In genomic region chr5:60226128-60226527, GRCh38 we compare ENCODE assay signal across 19 cellular contexts.
A peak's percentile ranks its signal among the peaks of the same experiment; 100 is the strongest.
DNase-seq lines count a peak whose midpoint lies in the region; ATAC-seq and TF ChIP-seq lines count a peak whose summit lies in the region.
"Had no signal": no experiment of that assay in that cellular context is flagged by ENCODE, and none has a peak within 500 bp of the region (broad histone marks: within the 10 kb centered on the region; RNA-seq: fewer than 3 reads in every experiment).

No MANE protein-coding gene starts in this region.

- no peaks in the 10 kb centered on the region for H3K36me3 Mint-ChIP-seq in nephron (ENCODE audit: low read depth)
- H3K36me3 Mint-ChIP-seq: CD8-positive, alpha-beta T cell had no signal

- no peaks in the 10 kb centered on the region for H3K9me3 Mint-ChIP-seq in nephron
- H3K9me3 Mint-ChIP-seq: CD4-positive, alpha-beta T cell; CD8-positive, alpha-beta T cell had no signal

- H3K4me1 Mint-ChIP-seq in nephron, result peaks cover 19% of the 10 kb centered on the region
- H3K4me1 Mint-ChIP-seq: B cell had no signal

- H3K9me3 ChIP-seq in neutrophil, result no peaks in the 10 kb centered on the region
- H3K9me3 ChIP-seq: BLaER1 treated with 17β-estradiol and CSF1 and Interleukin-3, amounts not matched to agents 10 nM and 100 nM; Caco-2 had no signal

- no peaks in the 10 kb centered on the region for H3K27me3 ChIP-seq in neutrophil
- H3K27me3 ChIP-seq: BLaER1 treated with 17β-estradiol and CSF1 and Interleukin-3, amounts not matched to agents 10 nM and 100 nM had no signal

- no peak overlapping the region for H3K4me3 ChIP-seq in neutrophil (ENCODE audit: low read depth in 1 of 2, low read length in 1 of 2)
- H3K4me3 ChIP-seq: BLaER1 treated with 17β-estradiol and CSF1 and Interleukin-3, amounts not matched to agents 10 nM and 100 nM had no signal

- no peak for ATAC-seq in GM21619 (IDR thresholded peaks at IDR 0.05; ENCODE audit: unreplicated experiment)
- no peak for ATAC-seq in GM21825 (IDR thresholded peaks at IDR 0.05; ENCODE audit: unreplicated experiment)
- ATAC-seq: CD8-positive, alpha-beta T cell had no signal

- H3K4me1 ChIP-seq in neutrophil (ENCODE audit: control insufficient read depth in 1 of 2, insufficient read depth in 1 of 2, low read depth in 1 of 2, low read length in 1 of 2), result peaks cover 27 to 43% of the 10 kb centered on the region in 2 experiments
- H3K4me1 ChIP-seq: BLaER1 treated with 17β-estradiol and CSF1 and Interleukin-3, amounts not matched to agents 10 nM and 100 nM; Caco-2 had no signal

- no peak for TF ChIP-seq CTCF in nephron (IDR thresholded peaks at IDR 0.05; ENCODE audit: unreplicated experiment in 3 of 3)
- no peak for TF ChIP-seq CTCF in neutrophil (IDR thresholded peaks at IDR 0.05)

- no peak overlapping the region for H3K4me3 Mint-ChIP-seq in nephron
- H3K4me3 Mint-ChIP-seq: B cell; CD4-positive, alpha-beta T cell; CD8-positive, alpha-beta T cell had no signal

- H3K27ac ChIP-seq in neutrophil, result peak overlapping the region; percentile 19
- H3K27ac ChIP-seq: BLaER1 treated with 17β-estradiol and CSF1 and Interleukin-3, amounts not matched to agents 10 nM and 100 nM; C4-2B had no signal

- DNase-seq in NCI-H524 treated with DMSO at 0.1 percent for 48 hours (lab: John Stamatoyannopoulos, UW), result peak; percentile 72
- peak; percentile 0 for DNase-seq in NCI-H82 treated with DMSO at 0.1 percent for 48 hours (lab: John Stamatoyannopoulos, UW; ENCODE audit: unreplicated experiment)
- no peak for DNase-seq in NCI-H446 (lab: John Stamatoyannopoulos, UW)
- no peak for DNase-seq in NCI-H2171 treated with DMSO at 0.1 percent for 48 hours (lab: John Stamatoyannopoulos, UW)
- DNase-seq: 8988T; AML-193; Caco-2; Calu3; CD4-positive, alpha-beta T cell; CD8-positive, alpha-beta T cell; DMS79 treated with DMSO at 0.1 percent for 48 hours; GF-D8 had no signal

- no peaks in the 10 kb centered on the region for H3K27me3 Mint-ChIP-seq in nephron (ENCODE audit: low read depth)
- H3K27me3 Mint-ChIP-seq: B cell; CD4-positive, alpha-beta T cell had no signal

- H3K36me3 ChIP-seq in neutrophil, result no peaks in the 10 kb centered on the region
- H3K36me3 ChIP-seq: BLaER1 treated with 17β-estradiol and CSF1 and Interleukin-3, amounts not matched to agents 10 nM and 100 nM had no signal

- H3K27ac Mint-ChIP-seq in nephron, result peak overlapping the region; percentile 44 to 59 (median 51)
- H3K27ac Mint-ChIP-seq: B cell; CD4-positive, alpha-beta T cell; CD8-positive, alpha-beta T cell had no signal

Comparison
In these comparisons a context has a peak if more than half of its experiments do, and no peak if none do; other contexts are left out.
1. DNase-seq: peak in NCI-H524 treated with DMSO at 0.1 percent for 48 hours (single experiment) and NCI-H82 treated with DMSO at 0.1 percent for 48 hours (single experiment); none in NCI-H446 (0 of 2) and NCI-H2171 treated with DMSO at 0.1 percent for 48 hours (single experiment).